22 cellular contexts compared by ENCODE assay signal in the genomic region with DNA sequence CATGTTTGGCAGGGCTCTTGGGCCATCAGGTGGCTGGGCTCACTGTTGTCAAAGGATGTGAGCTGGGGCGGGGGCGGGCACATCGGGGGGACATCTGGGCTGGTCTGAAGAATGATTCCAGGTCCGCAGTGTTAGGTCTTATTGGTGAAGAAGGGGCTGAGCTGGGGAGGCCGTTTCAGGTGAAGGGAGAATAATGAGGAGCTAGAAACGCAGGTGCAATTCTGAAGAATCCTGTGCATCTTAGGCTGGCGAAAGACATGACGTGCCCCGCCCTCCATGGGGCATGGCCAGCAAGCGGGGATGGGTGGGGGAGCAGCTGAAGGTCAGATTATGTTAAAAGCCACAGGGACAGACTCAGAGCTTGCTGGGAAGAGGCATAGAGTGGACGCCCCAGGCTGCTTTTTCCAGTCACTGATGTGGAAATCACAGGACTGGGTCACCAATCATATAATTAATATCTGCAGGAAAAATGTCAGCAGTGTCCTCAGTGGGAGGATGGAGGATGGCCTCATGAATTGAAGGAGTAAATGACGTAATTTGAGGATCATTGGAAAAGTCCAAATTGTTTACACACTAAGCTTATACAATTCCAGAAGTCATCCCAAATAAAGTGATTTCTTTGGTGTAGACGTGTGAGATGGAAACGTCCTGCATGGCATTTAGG.
DNase-seq lines count a peak whose midpoint lies in the region; ATAC-seq and TF ChIP-seq lines count a peak whose summit lies in the region.
"Had no signal": no experiment of that assay in that cellular context is flagged by ENCODE, and none has a peak within 500 bp of the region (broad histone marks: within the 10 kb centered on the region; RNA-seq: fewer than 3 reads in every experiment).

No MANE protein-coding gene starts in this region.

- TF ChIP-seq CTCF in right atrium auricular region (IDR thresholded peaks at IDR 0.05) (no peak), osteocyte (IDR thresholded peaks at IDR 0.05) (no peak), uterus (IDR thresholded peaks at IDR 0.05) (no peak)

- H3K4me1 Mint-ChIP-seq in osteocyte (ENCODE audit: unreplicated experiment) = peaks cover 2% of the 10 kb centered on the region
- H3K4me1 Mint-ChIP-seq: CD4-positive, alpha-beta memory T cell; IgD-negative memory B cell had no signal

- no peak for ATAC-seq in HG03139 (IDR thresholded peaks at IDR 0.05; ENCODE audit: unreplicated experiment)
- ATAC-seq: A549, HCT116 had no signal

- H3K27ac Mint-ChIP-seq in osteocyte (ENCODE audit: unreplicated experiment) = no peak overlapping the region
- H3K27ac Mint-ChIP-seq: CD4-positive, alpha-beta memory T cell; IgD-negative memory B cell had no signal

- H3K27ac ChIP-seq in right atrium auricular region = no peak overlapping the region
- no peak overlapping the region for H3K27ac ChIP-seq in uterus
- H3K27ac ChIP-seq: A549, KMS-11, PC-9, RWPE1 had no signal

- no peak for TF ChIP-seq POLR2A in uterus (IDR thresholded peaks at IDR 0.05)

- no peak overlapping the region for H3K4me3 ChIP-seq in right atrium auricular region
- no peak overlapping the region for H3K4me3 ChIP-seq in uterus
- H3K4me3 ChIP-seq: A549, PC-9 had no signal

- no peaks in the 10 kb centered on the region for H3K9me3 ChIP-seq in right atrium auricular region
- H3K9me3 ChIP-seq in uterus = no peaks in the 10 kb centered on the region
- H3K9me3 ChIP-seq: A549 had no signal

- no peaks in the 10 kb centered on the region for H3K9me3 Mint-ChIP-seq in osteocyte (ENCODE audit: unreplicated experiment)

- H3K27me3 Mint-ChIP-seq in osteocyte (ENCODE audit: unreplicated experiment) = peaks cover 19% of the 10 kb centered on the region
- H3K27me3 Mint-ChIP-seq: IgD-negative memory B cell had no signal

- H3K36me3 Mint-ChIP-seq in osteocyte (ENCODE audit: unreplicated experiment) = no peaks in the 10 kb centered on the region
- H3K36me3 Mint-ChIP-seq: CD4-positive, alpha-beta memory T cell had no signal

- no peak overlapping the region for H3K4me3 Mint-ChIP-seq in osteocyte (ENCODE audit: unreplicated experiment)
- H3K4me3 Mint-ChIP-seq: CD4-positive, alpha-beta memory T cell; IgD-negative memory B cell had no signal

- H3K36me3 ChIP-seq in right atrium auricular region (no peaks in the 10 kb centered on the region), uterus (no peaks in the 10 kb centered on the region)

- intact Hi-C loops in cardiac septum (cut with DNase I) (no loop called here), uterus (cut with DNase I; ENCODE audit: low total_unique reads) (no loop called here)

- DNase-seq in cardiac septum (ENCODE audit: low spot score) (peak; percentile 60), right atrium auricular region (ENCODE audit: low spot score) (no peak), RPMI8226 (peak; percentile 84), osteocyte (ENCODE audit: extremely low spot score, unreplicated experiment) (peak; percentile 76), uterus (peak; percentile 7 to 9), NCI-H748 treated with DMSO at 0.1 percent for 48 hours (lab: John Stamatoyannopoulos, UW) (no peak)
- DNase-seq: C1 segment of cervical spinal cord; CD4-positive, alpha-beta memory T cell; COR-L47; GOT3; MM.1S; NCI-H2029 treated with DMSO at 0.1 percent for 48 hours; NCI-H446 treated with DMSO at 0.1 percent for 48 hours; NCI-H526; PC-9; SHP77 treated with DMSO at 0.1 percent for 48 hours had no signal

- no peaks in the 10 kb centered on the region for H3K27me3 ChIP-seq in right atrium auricular region
- no peaks in the 10 kb centered on the region for H3K27me3 ChIP-seq in uterus

- no peaks in the 10 kb centered on the region for H3K4me1 ChIP-seq in right atrium auricular region
- H3K4me1 ChIP-seq in uterus = no peaks in the 10 kb centered on the region
- H3K4me1 ChIP-seq: A549 had no signal

Comparison
In these comparisons a context has a peak if more than half of its experiments do, and no peak if none do; other contexts are left out.
1. DNase-seq: peak in cardiac septum (single experiment), RPMI8226 (single experiment), osteocyte (single experiment) and uterus (2 of 2); none in right atrium auricular region (single experiment) and NCI-H748 treated with DMSO at 0.1 percent for 48 hours (single experiment).